ENCODE assay signal across 24 cellular contexts in the genomic region with DNA sequence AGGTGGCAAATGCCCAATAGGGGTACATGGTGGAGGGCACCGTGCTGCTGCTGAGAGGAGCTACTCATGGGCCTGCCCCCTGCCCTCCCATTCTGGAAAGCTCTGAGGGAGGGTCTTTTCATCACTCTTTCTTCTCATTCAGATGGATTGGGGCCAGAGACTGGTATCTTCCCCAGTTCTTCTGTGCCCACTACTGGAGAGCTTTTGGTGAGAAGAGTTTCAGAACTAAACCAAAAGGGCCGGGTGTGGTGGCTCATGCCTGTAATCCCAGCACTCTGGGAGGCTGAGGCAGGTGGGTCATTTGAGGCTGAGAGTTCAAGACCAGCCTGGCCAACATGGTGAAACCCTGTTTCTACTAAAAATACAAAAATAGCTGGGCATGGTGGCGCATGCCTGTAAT. TPM values are rescaled to one million over a fixed set of nuclear protein-coding genes. Genes with fewer than 3 reads are reported as not detected.
"Had no signal": no experiment of that assay in that cellular context is flagged by ENCODE, and none has a peak within 500 bp of the region (broad histone marks: within the 10 kb centered on the region; RNA-seq: fewer than 3 reads in every experiment).

No MANE protein-coding gene starts in this region.

- H3K4me3 Mint-ChIP-seq: naive thymus-derived CD4-positive, alpha-beta T cell; nephron; neural progenitor cell; stimulated activated memory B cell treated with anti-CD40 and anti-IgM and Interleukin-4, amounts not matched to agents 10 μg/mL and 1 μg/mL and 100 μg/mL, for 72 hours had no signal

- H3K4me1 Mint-ChIP-seq: naive thymus-derived CD4-positive, alpha-beta T cell; nephron; neural progenitor cell; stimulated activated memory B cell treated with anti-CD40 and anti-IgM and Interleukin-4, amounts not matched to agents 10 μg/mL and 1 μg/mL and 100 μg/mL, for 72 hours had no signal

- H3K27me3 ChIP-seq: left lung, neural progenitor cell, right atrium auricular region, testis, upper lobe of left lung, uterus had no signal

- H3K9me3 ChIP-seq: left lung, prostate gland, right atrium auricular region, testis, tibial artery, upper lobe of left lung, uterus had no signal

- H3K4me3 ChIP-seq: left lung, neural progenitor cell, prostate gland, right atrium auricular region, smooth muscle cell, testis, tibial artery, upper lobe of left lung, uterus had no signal

- H3K36me3 ChIP-seq: left lung, neural progenitor cell, prostate gland, right atrium auricular region, tibial artery, upper lobe of left lung, uterus had no signal

- H3K4me1 ChIP-seq: left lung, neural progenitor cell, prostate gland, right atrium auricular region, testis, tibial artery, upper lobe of left lung, uterus had no signal

- H3K27ac Mint-ChIP-seq: naive thymus-derived CD4-positive, alpha-beta T cell; nephron; neural progenitor cell; stimulated activated memory B cell treated with anti-CD40 and anti-IgM and Interleukin-4, amounts not matched to agents 10 μg/mL and 1 μg/mL and 100 μg/mL, for 72 hours had no signal

- ATAC-seq: left lung; naive thymus-derived CD4-positive, alpha-beta T cell; sciatic nerve; stimulated activated memory B cell treated with anti-CD40 and anti-IgM and Interleukin-4, amounts not matched to agents 10 μg/mL and 1 μg/mL and 100 μg/mL, for 72 hours; stimulated activated naive CD8-positive, alpha-beta T cell treated with anti-CD3 and anti-CD28 coated beads, Interleukin-15, Interleukin-2, amounts not matched to agents 100 U/mL and 50 U/mL, for 24 hours had no signal

- DNase-seq: cerebellar nuclear complex; dermis blood vessel endothelial cell; kidney; left lung; mammary epithelial cell; mesendoderm; midbrain; naive thymus-derived CD4-positive, alpha-beta T cell; stimulated activated CD4-positive, alpha-beta T cell treated with anti-CD3 and anti-CD28 coated beads, Interleukin-12 subunit alpha, Interleukin-12 subunit beta, amount 100 ng/mL, for 4 hours; stimulated activated CD4-positive, alpha-beta T cell treated with anti-CD3 and anti-CD28 coated beads, Interleukin-1b, Interleukin-23, amount 100 ng/mL, for 48 hours; stimulated activated CD4-positive, alpha-beta T cell treated with anti-CD3 and anti-CD28 coated beads, Interleukin-4, amount 100 ng/mL, for 4 hours; stimulated activated naive CD8-positive, alpha-beta T cell treated with anti-CD3 and anti-CD28 coated beads, Interleukin-15, Interleukin-2, amounts not matched to agents 100 U/mL and 50 U/mL, for 24 hours; substantia nigra; testis; tibial artery; upper lobe of left lung; uterus had no signal

- H3K36me3 Mint-ChIP-seq: naive thymus-derived CD4-positive, alpha-beta T cell; neural progenitor cell; stimulated activated memory B cell treated with anti-CD40 and anti-IgM and Interleukin-4, amounts not matched to agents 10 μg/mL and 1 μg/mL and 100 μg/mL, for 72 hours had no signal

- H3K9me3 Mint-ChIP-seq: nephron had no signal

- H3K27ac ChIP-seq: left lung, neural progenitor cell, prostate gland, right atrium auricular region, testis, tibial artery, upper lobe of left lung, uterus had no signal

RNA-seq across cellular contexts. Expression of a gene that starts 12.5 kb away (rescaled TPM):
- total RNA-seq: dermis blood vessel endothelial cell, mammary epithelial cell had no signal
